1 cellular context compared by ENCODE assay signal in the genomic region with DNA sequence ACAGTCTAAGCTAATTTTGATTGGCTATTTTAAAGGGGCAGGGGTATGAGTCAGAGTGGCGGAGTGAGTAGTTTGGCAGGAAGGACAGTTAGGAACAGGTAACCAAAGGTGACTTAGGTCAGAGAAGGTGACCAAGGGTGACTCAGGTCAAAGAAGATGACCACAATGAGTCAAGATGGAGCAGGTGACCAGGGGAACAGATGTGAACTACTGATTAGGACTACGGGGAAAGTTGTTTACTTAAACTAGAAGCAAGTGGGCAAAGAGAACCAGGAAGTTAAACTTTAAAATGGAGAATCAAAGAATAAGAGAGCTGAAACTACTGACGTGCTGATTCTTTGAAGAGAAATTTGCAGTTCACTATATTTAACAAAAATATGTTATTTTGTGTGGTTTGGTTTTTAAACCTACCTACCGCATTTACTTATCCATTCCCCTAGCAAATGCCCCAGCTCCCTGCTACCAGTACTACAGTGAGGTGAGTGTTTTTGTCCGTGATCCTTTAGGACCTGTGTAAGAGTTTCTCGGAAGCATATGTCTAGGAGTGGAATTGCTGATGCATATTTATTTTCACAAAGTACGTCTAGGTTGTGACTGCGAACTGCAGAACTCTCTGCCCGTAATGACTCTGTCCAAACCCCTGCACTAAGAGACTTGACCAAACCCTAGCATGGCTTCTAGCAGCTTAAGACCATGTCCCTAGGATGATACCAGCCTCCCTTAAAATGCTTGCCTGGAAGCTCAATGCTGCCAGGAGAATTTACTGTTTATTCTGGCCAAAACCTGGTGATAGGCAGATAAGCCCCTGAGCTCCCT.
TF ChIP-seq lines count a peak whose summit lies in the region.

No MANE protein-coding gene starts in this region.

TF ChIP-seq in K562, 482 proteins besides CTCF, POLR2A, EP300 and RAD21 (continues in another document):
- no peak for TF ChIP-seq ZSCAN29 (IDR thresholded peaks at IDR 0.05)
- no peak for TF ChIP-seq MCM3 (IDR thresholded peaks at IDR 0.05)
- TF ChIP-seq, protein P1, sequence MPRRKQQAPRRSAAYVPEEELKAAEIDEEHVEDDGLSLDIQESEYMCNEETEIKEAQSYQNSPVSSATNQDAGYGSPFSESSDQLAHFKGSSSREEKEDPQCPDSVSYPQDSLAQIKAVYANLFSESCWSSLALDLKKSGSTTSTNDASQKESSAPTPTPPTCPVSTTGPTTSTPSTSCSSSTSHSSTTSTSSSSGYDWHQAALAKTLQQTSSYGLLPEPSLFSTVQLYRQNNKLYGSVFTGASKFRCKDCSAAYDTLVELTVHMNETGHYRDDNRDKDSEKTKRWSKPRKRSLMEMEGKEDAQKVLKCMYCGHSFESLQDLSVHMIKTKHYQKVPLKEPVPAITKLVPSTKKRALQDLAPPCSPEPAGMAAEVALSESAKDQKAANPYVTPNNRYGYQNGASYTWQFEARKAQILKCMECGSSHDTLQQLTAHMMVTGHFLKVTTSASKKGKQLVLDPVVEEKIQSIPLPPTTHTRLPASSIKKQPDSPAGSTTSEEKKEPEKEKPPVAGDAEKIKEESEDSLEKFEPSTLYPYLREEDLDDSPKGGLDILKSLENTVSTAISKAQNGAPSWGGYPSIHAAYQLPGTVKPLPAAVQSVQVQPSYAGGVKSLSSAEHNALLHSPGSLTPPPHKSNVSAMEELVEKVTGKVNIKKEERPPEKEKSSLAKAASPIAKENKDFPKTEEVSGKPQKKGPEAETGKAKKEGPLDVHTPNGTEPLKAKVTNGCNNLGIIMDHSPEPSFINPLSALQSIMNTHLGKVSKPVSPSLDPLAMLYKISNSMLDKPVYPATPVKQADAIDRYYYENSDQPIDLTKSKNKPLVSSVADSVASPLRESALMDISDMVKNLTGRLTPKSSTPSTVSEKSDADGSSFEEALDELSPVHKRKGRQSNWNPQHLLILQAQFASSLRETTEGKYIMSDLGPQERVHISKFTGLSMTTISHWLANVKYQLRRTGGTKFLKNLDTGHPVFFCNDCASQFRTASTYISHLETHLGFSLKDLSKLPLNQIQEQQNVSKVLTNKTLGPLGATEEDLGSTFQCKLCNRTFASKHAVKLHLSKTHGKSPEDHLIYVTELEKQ (CRISPR knock-in tag; IDR thresholded peaks at IDR 0.05), result no peak
- TF ChIP-seq HDAC1 (IDR thresholded peaks at IDR 0.05), result peak in 1 of 2 experiments; percentile 70; a peak in 1 of 4 replicates
- peak; percentile 11; the same call in 1 of the 2 replicates for TF ChIP-seq PHB2 (IDR thresholded peaks at IDR 0.05; ENCODE audit: low read depth)
- TF ChIP-seq, protein P2, sequence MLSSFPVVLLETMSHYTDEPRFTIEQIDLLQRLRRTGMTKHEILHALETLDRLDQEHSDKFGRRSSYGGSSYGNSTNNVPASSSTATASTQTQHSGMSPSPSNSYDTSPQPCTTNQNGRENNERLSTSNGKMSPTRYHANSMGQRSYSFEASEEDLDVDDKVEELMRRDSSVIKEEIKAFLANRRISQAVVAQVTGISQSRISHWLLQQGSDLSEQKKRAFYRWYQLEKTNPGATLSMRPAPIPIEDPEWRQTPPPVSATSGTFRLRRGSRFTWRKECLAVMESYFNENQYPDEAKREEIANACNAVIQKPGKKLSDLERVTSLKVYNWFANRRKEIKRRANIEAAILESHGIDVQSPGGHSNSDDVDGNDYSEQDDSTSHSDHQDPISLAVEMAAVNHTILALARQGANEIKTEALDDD (IDR thresholded peaks at IDR 0.05), result peak; percentile 95
- peak; percentile 51; the same call in 1 of the 2 replicates for TF ChIP-seq RAD51 (IDR thresholded peaks at IDR 0.05; ENCODE audit: borderline replicate concordance, low read depth)
- no peak for TF ChIP-seq SMC3 (conservative IDR thresholded peaks at IDR 0.05; ENCODE audit: insufficient read depth, low read depth, low read length)
- peak; percentile 54 for TF ChIP-seq CREM (IDR thresholded peaks at IDR 0.05; ENCODE audit: low read depth)
- TF ChIP-seq MYBL2 (IDR thresholded peaks at IDR 0.05; ENCODE audit: low read depth), result peak; percentile 93
- TF ChIP-seq MYBL2 (CRISPR knock-in tag; IDR thresholded peaks at IDR 0.05; ENCODE audit: borderline replicate concordance), result no peak
- peak; percentile 74 for TF ChIP-seq ZNF644 (tag; IDR thresholded peaks at IDR 0.05; ENCODE audit: low read depth)
- TF ChIP-seq GATAD2B (IDR thresholded peaks at IDR 0.05; ENCODE audit: borderline replicate concordance), result peak; percentile 69; the same call in 1 of the 2 replicates
- TF ChIP-seq ZNF253 (CRISPR knock-in tag; conservative IDR thresholded peaks at IDR 0.05), result no peak
- TF ChIP-seq XRCC5 (IDR thresholded peaks at IDR 0.05; ENCODE audit: low read depth, low read length), result no peak
- TF ChIP-seq HDAC3 (IDR thresholded peaks at IDR 0.05; ENCODE audit: borderline replicate concordance, partially characterized antibody), result peak; percentile 52
- TF ChIP-seq ELF4 (CRISPR knock-in tag; IDR thresholded peaks at IDR 0.05), result peak; percentile 42; the same call in 1 of the 2 replicates
- TF ChIP-seq CBX8 (IDR thresholded peaks at IDR 0.05; ENCODE audit: borderline replicate concordance, extremely low read depth, low read depth, low read length, poor library complexity, severe bottlenecking), result no peak
- TF ChIP-seq RFX1 (IDR thresholded peaks at IDR 0.05), result peak; percentile 43; the same call in 1 of the 2 replicates
- peak; percentile 87; the same call in 1 of the 2 replicates for TF ChIP-seq LEF1 (IDR thresholded peaks at IDR 0.05)
- TF ChIP-seq RCOR1 (IDR thresholded peaks at IDR 0.05; ENCODE audit: borderline replicate concordance in 1 of 2, low read depth in 2 of 2, low read length in 2 of 2), result peak in 1 of 2 experiments; percentile 79; a peak in 2 of 4 replicates
- TF ChIP-seq MAFF (IDR thresholded peaks at IDR 0.05; ENCODE audit: low read length), result peak; percentile 36; the same call in 1 of the 2 replicates
- TF ChIP-seq CC2D1A (IDR thresholded peaks at IDR 0.05), result peak; percentile 86
- TF ChIP-seq, protein P3, sequence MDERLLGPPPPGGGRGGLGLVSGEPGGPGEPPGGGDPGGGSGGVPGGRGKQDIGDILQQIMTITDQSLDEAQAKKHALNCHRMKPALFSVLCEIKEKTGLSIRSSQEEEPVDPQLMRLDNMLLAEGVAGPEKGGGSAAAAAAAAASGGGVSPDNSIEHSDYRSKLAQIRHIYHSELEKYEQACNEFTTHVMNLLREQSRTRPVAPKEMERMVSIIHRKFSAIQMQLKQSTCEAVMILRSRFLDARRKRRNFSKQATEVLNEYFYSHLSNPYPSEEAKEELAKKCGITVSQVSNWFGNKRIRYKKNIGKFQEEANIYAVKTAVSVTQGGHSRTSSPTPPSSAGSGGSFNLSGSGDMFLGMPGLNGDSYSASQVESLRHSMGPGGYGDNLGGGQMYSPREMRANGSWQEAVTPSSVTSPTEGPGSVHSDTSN (CRISPR knock-in tag; IDR thresholded peaks at IDR 0.05; ENCODE audit: low read depth), result no peak
- TF ChIP-seq, protein P3 (tag; conservative IDR thresholded peaks at IDR 0.05; ENCODE audit: low read depth), result peak; percentile 36
- TF ChIP-seq JUN (IDR thresholded peaks at IDR 0.05; ENCODE audit: borderline replicate concordance, low read depth, low read length), result peak; percentile 89
- TF ChIP-seq JUN (CRISPR knock-in tag; IDR thresholded peaks at IDR 0.05; ENCODE audit: borderline replicate concordance), result no peak
- TF ChIP-seq POLR2AphosphoS5 (IDR thresholded peaks at IDR 0.05; ENCODE audit: control insufficient read depth, insufficient read depth, low read depth, low read length), result 0 out of 2 replicates have a peak, but pooled peaks have one; percentile 30
- TF ChIP-seq, protein P4, sequence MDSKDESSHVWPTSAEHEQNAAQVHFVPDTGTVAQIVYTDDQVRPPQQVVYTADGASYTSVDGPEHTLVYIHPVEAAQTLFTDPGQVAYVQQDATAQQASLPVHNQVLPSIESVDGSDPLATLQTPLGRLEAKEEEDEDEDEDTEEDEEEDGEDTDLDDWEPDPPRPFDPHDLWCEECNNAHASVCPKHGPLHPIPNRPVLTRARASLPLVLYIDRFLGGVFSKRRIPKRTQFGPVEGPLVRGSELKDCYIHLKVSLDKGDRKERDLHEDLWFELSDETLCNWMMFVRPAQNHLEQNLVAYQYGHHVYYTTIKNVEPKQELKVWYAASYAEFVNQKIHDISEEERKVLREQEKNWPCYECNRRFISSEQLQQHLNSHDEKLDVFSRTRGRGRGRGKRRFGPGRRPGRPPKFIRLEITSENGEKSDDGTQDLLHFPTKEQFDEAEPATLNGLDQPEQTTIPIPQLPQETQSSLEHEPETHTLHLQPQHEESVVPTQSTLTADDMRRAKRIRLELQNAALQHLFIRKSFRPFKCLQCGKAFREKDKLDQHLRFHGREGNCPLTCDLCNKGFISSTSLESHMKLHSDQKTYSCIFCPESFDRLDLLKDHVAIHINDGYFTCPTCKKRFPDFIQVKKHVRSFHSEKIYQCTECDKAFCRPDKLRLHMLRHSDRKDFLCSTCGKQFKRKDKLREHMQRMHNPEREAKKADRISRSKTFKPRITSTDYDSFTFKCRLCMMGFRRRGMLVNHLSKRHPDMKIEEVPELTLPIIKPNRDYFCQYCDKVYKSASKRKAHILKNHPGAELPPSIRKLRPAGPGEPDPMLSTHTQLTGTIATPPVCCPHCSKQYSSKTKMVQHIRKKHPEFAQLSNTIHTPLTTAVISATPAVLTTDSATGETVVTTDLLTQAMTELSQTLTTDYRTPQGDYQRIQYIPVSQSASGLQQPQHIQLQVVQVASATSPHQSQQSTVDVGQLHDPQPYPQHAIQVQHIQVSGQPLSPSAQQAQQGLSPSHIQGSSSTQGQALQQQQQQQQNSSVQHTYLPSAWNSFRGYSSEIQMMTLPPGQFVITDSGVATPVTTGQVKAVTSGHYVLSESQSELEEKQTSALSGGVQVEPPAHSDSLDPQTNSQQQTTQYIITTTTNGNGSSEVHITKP (IDR thresholded peaks at IDR 0.05; ENCODE audit: partially characterized antibody), result no peak
- TF ChIP-seq, protein P5, sequence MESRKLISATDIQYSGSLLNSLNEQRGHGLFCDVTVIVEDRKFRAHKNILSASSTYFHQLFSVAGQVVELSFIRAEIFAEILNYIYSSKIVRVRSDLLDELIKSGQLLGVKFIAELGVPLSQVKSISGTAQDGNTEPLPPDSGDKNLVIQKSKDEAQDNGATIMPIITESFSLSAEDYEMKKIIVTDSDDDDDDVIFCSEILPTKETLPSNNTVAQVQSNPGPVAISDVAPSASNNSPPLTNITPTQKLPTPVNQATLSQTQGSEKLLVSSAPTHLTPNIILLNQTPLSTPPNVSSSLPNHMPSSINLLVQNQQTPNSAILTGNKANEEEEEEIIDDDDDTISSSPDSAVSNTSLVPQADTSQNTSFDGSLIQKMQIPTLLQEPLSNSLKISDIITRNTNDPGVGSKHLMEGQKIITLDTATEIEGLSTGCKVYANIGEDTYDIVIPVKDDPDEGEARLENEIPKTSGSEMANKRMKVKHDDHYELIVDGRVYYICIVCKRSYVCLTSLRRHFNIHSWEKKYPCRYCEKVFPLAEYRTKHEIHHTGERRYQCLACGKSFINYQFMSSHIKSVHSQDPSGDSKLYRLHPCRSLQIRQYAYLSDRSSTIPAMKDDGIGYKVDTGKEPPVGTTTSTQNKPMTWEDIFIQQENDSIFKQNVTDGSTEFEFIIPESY (CRISPR knock-in tag; IDR thresholded peaks at IDR 0.05), result peak; percentile 82
- peak; percentile 38 for TF ChIP-seq FOS (IDR thresholded peaks at IDR 0.05; ENCODE audit: extremely low read depth, insufficient read length)
- peak; percentile 72 to 78 for TF ChIP-seq TRIM24 (IDR thresholded peaks at IDR 0.05)
- no peak for TF ChIP-seq ZNF274 (IDR thresholded peaks at IDR 0.05; ENCODE audit: borderline replicate concordance, low read depth, low read length)
- TF ChIP-seq ZNF76 (CRISPR knock-in tag; IDR thresholded peaks at IDR 0.05; ENCODE audit: borderline replicate concordance), result no peak
- no peak for TF ChIP-seq POLR2B (IDR thresholded peaks at IDR 0.05; ENCODE audit: low read depth, partially characterized antibody)
- TF ChIP-seq MTA3 (IDR thresholded peaks at IDR 0.05; ENCODE audit: borderline replicate concordance), result 0 out of 2 replicates have a peak, but pooled peaks have one; percentile 17
- TF ChIP-seq, protein P6, sequence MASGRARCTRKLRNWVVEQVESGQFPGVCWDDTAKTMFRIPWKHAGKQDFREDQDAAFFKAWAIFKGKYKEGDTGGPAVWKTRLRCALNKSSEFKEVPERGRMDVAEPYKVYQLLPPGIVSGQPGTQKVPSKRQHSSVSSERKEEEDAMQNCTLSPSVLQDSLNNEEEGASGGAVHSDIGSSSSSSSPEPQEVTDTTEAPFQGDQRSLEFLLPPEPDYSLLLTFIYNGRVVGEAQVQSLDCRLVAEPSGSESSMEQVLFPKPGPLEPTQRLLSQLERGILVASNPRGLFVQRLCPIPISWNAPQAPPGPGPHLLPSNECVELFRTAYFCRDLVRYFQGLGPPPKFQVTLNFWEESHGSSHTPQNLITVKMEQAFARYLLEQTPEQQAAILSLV (tag; IDR thresholded peaks at IDR 0.05), result peak; percentile 56; the same call in 1 of the 2 replicates
- TF ChIP-seq ZNF584 (CRISPR knock-in tag; IDR thresholded peaks at IDR 0.05; ENCODE audit: low read depth), result 0 out of 2 replicates have a peak, but pooled peaks have one; percentile 50
- TF ChIP-seq, protein P7, sequence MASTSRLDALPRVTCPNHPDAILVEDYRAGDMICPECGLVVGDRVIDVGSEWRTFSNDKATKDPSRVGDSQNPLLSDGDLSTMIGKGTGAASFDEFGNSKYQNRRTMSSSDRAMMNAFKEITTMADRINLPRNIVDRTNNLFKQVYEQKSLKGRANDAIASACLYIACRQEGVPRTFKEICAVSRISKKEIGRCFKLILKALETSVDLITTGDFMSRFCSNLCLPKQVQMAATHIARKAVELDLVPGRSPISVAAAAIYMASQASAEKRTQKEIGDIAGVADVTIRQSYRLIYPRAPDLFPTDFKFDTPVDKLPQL (IDR thresholded peaks at IDR 0.05; ENCODE audit: extremely low read depth, insufficient read length), result no peak
- no peak for TF ChIP-seq NCOA4 (IDR thresholded peaks at IDR 0.05; ENCODE audit: partially characterized antibody)
- peak; percentile 93 for TF ChIP-seq SMARCA4 (IDR thresholded peaks at IDR 0.05)
- peak; percentile 26 for TF ChIP-seq MAFG (tag; conservative IDR thresholded peaks at IDR 0.05)
- 0 out of 2 replicates have a peak, but pooled peaks have one; percentile 36 for TF ChIP-seq POLR2H (tag; IDR thresholded peaks at IDR 0.05; ENCODE audit: low read depth)
- TF ChIP-seq, protein P8, sequence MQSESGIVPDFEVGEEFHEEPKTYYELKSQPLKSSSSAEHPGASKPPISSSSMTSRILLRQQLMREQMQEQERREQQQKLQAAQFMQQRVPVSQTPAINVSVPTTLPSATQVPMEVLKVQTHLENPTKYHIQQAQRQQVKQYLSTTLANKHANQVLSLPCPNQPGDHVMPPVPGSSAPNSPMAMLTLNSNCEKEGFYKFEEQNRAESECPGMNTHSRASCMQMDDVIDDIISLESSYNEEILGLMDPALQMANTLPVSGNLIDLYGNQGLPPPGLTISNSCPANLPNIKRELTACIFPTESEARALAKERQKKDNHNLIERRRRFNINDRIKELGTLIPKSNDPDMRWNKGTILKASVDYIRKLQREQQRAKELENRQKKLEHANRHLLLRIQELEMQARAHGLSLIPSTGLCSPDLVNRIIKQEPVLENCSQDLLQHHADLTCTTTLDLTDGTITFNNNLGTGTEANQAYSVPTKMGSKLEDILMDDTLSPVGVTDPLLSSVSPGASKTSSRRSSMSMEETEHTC (IDR thresholded peaks at IDR 0.05), result peak; percentile 88; the same call in 1 of the 2 replicates
- TF ChIP-seq EP400 (IDR thresholded peaks at IDR 0.05), result peak; percentile 49; the same call in 1 of the 2 replicates
